Comparison of ENCODE assay signal across 1 cellular context in genomic region chr4:74451214-74451661, GRCh38.
TF ChIP-seq lines count a peak whose summit lies in the region.

No MANE protein-coding gene starts in this region.

TF ChIP-seq in K562, 482 proteins besides CTCF, POLR2A, EP300 and RAD21 (continued from another document):
- TF ChIP-seq KDM1A (IDR thresholded peaks at IDR 0.05) (peak in 1 of 2 experiments; percentile 7; a peak in 1 of 4 replicates), FOXA3 (CRISPR knock-in tag; conservative IDR thresholded peaks at IDR 0.05 in 1 of 2, IDR thresholded peaks at IDR 0.05 in 1 of 2) (peak; percentile 80 to 83), SNAPC5 (CRISPR knock-in tag; IDR thresholded peaks at IDR 0.05) (no peak), ZSCAN29 (IDR thresholded peaks at IDR 0.05) (no peak), ZNF592 (IDR thresholded peaks at IDR 0.05) (peak; percentile 84), CC2D1A (IDR thresholded peaks at IDR 0.05) (peak; percentile 72; the same call in 1 of the 2 replicates), FIP1L1 (IDR thresholded peaks at IDR 0.05; ENCODE audit: low read depth, low read length, poor library complexity, severe bottlenecking) (no peak), ZNF766 (CRISPR knock-in tag; conservative IDR thresholded peaks at IDR 0.05) (no peak), ATF1 (CRISPR knock-in tag; IDR thresholded peaks at IDR 0.05) (no peak), ATF1 (tag; IDR thresholded peaks at IDR 0.05) (0 out of 2 replicates have a peak, but pooled peaks have one; percentile 24), MEF2A (IDR thresholded peaks at IDR 0.05; ENCODE audit: control insufficient read depth, low read depth, low read length) (peak; percentile 88), GTF2F1 (IDR thresholded peaks at IDR 0.05; ENCODE audit: low read depth, low read length) (no peak), ARID3A (IDR thresholded peaks at IDR 0.05; ENCODE audit: borderline replicate concordance, low read depth, low read length) (0 out of 2 replicates have a peak, but pooled peaks have one; percentile 50)
